Comparison of ENCODE assay signal across 2 cellular contexts in genomic region chr19:18131841-18132596, GRCh38.
TF ChIP-seq lines count a peak whose summit lies in the region.

No MANE protein-coding gene starts in this region.

TF ChIP-seq in A549, 52 proteins besides CTCF, POLR2A, EP300 and RAD21:
- TF ChIP-seq ZFP36 (IDR thresholded peaks at IDR 0.05; ENCODE audit: borderline replicate concordance, partially characterized antibody) (no peak), BHLHE40 (IDR thresholded peaks at IDR 0.05; ENCODE audit: low read depth, low read length) (no peak), ZNF302 (CRISPR knock-in tag; IDR thresholded peaks at IDR 0.05) (no peak), FOSB (CRISPR knock-in tag; IDR thresholded peaks at IDR 0.05) (no peak), MAX (IDR thresholded peaks at IDR 0.05) (no peak), HOXB5 (CRISPR knock-in tag; IDR thresholded peaks at IDR 0.05) (no peak), HDAC2 (IDR thresholded peaks at IDR 0.05) (no peak), NFE2L2 (conservative IDR thresholded peaks at IDR 0.05; ENCODE audit: low read length) (no peak)

TF ChIP-seq in GM23338, 12 proteins besides CTCF, POLR2A, EP300 and RAD21:
- no peak for TF ChIP-seq ZNF462 (CRISPR knock-in tag; IDR thresholded peaks at IDR 0.05)
- TF ChIP-seq ETS1 (IDR thresholded peaks at IDR 0.05): no peak
- TF ChIP-seq EZH2 (IDR thresholded peaks at IDR 0.05; ENCODE audit: low read depth, unreplicated experiment): no peak
- no peak for TF ChIP-seq STAT1 (IDR thresholded peaks at IDR 0.05; ENCODE audit: unreplicated experiment)
- TF ChIP-seq POLR2AphosphoS5 (IDR thresholded peaks at IDR 0.05; ENCODE audit: low read depth): no peak
- no peak for TF ChIP-seq JUNB (IDR thresholded peaks at IDR 0.05; ENCODE audit: unreplicated experiment)
- TF ChIP-seq CREB1 (CRISPR knock-in tag; IDR thresholded peaks at IDR 0.05; ENCODE audit: low read depth): no peak
- TF ChIP-seq NANOG (IDR thresholded peaks at IDR 0.05; ENCODE audit: borderline replicate concordance): no peak
TF ChIP-seq in GM23338: peak in this region for 0.
